ENCODE assay signal across 27 cellular contexts in the genomic region with DNA sequence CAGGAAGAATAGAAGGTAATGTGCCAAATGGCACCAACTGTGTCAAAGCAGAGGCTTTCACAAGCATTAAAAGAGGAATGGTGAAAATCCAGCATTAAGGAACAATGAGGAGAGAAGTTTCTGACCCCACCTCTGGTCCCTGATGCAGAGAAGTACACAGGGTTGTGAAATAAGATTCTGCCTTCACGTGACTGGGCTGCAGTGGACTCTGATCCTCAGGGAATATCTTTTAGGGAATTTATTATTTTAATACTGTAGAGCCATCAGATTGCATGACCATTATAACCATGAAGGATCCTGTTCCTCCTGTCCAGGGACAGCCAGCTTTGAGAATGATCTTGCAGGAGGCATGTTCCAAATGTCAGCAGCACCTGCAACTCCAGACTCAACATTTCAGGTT.
"Had no signal": no experiment of that assay in that cellular context is flagged by ENCODE, and none has a peak within 500 bp of the region (broad histone marks: within the 10 kb centered on the region; RNA-seq: fewer than 3 reads in every experiment).

No MANE protein-coding gene starts in this region.

- H3K4me1 ChIP-seq: colonic mucosa, esophagus squamous epithelium, gastrocnemius medialis, heart right ventricle, left lung, lower lobe of right lung had no signal

- H3K27ac Mint-ChIP-seq: dendritic cell treated with granulocyte-macrophage colony-stimulating factor and Interleukin-4, amounts not matched to agents 40 ng/mL and 50 ng/mL, for 4 days; effector memory CD8-positive, alpha-beta T cell; endodermal cell; immature natural killer cell; mesothelial cell of epicardium had no signal

- H3K4me3 ChIP-seq: colonic mucosa, esophagus squamous epithelium, gastrocnemius medialis, heart right ventricle, left lung, lower lobe of right lung had no signal

- H3K27me3 ChIP-seq: colonic mucosa, esophagus squamous epithelium, gastrocnemius medialis, left lung had no signal

- H3K36me3 Mint-ChIP-seq: mesothelial cell of epicardium had no signal

- H3K36me3 ChIP-seq: colonic mucosa, esophagus squamous epithelium, gastrocnemius medialis, heart right ventricle, left lung, lower lobe of right lung had no signal

- H3K27ac ChIP-seq: colonic mucosa, epithelial cell of prostate, esophagus squamous epithelium, gastrocnemius medialis, heart right ventricle, left lung, lower lobe of right lung had no signal

- H3K4me1 Mint-ChIP-seq: immature natural killer cell, mesothelial cell of epicardium had no signal

- ATAC-seq: effector memory CD8-positive, alpha-beta T cell; esophagus mucosa; gastrocnemius medialis; heart right ventricle; left lung; left ventricle myocardium superior; lower lobe of right lung had no signal

- H3K4me3 Mint-ChIP-seq: dendritic cell treated with granulocyte-macrophage colony-stimulating factor and Interleukin-4, amounts not matched to agents 40 ng/mL and 50 ng/mL, for 4 days; effector memory CD8-positive, alpha-beta T cell; endodermal cell; immature natural killer cell; mesothelial cell of epicardium had no signal

- H3K9me3 ChIP-seq: colonic mucosa, esophagus squamous epithelium, gastrocnemius medialis, lower lobe of right lung had no signal

- DNase-seq: cerebellar nuclear complex; colonic mucosa; cortex of kidney; effector CD8-positive, alpha-beta T cell; effector memory CD8-positive, alpha-beta T cell; endodermal cell; erythroblast; esophagus squamous epithelium; foreskin fibroblast; foreskin melanocyte; gastrocnemius medialis; glutamatergic neuron; head of caudate nucleus; heart right ventricle; hypothalamus; immature natural killer cell; islet precursor cell; kidney; kidney glomerular epithelial cell; left lung; left ventricle myocardium superior; lower lobe of right lung; mesenchymal stem cell had no signal
